15 cellular contexts compared by ENCODE assay signal in genomic region chr9:121876658-121877271, GRCh38.
DNase-seq lines count a peak whose midpoint lies in the region; ATAC-seq and TF ChIP-seq lines count a peak whose summit lies in the region.
"Had no signal": no experiment of that assay in that cellular context is flagged by ENCODE, and none has a peak within 500 bp of the region (broad histone marks: within the 10 kb centered on the region; RNA-seq: fewer than 3 reads in every experiment).

No MANE protein-coding gene starts in this region.

- H4K8ac ChIP-seq in IMR-90 (ENCODE audit: low read depth in 2 of 2, low read length in 2 of 2), result no peak overlapping the region

- H3K23ac ChIP-seq in IMR-90 (ENCODE audit: low read depth, low read length), result no peak overlapping the region

- H2AK5ac ChIP-seq in IMR-90 (ENCODE audit: low read depth, low read length), result peak overlapping the region; percentile 75

- peaks cover 7% of the 10 kb centered on the region; the same call in 1 of the 2 replicates for H3K27me3 ChIP-seq in IMR-90 (ENCODE audit: control insufficient read depth, insufficient read depth, low read length)

- peaks cover 3% of the 10 kb centered on the region; the same call in 1 of the 2 replicates for H4K20me1 ChIP-seq in IMR-90 (ENCODE audit: insufficient read depth, low read length)

- no peak overlapping the region for H3K27ac ChIP-seq in IMR-90 (ENCODE audit: insufficient read depth, low read length)
- H3K27ac ChIP-seq: SK-N-MC had no signal

- DNase-seq in A172 (ENCODE audit: low spot score) (peak; percentile 86), IMR-90 (peak; percentile 89), choroid plexus epithelial cell (ENCODE audit: low read depth) (peak; percentile 78), hepatic stellate cell (ENCODE audit: low spot score) (peak; percentile 66), NCI-H2196 (lab: John Stamatoyannopoulos, UW; ENCODE audit: unreplicated experiment) (no peak), NCI-H1694 treated with DMSO at 0.1 percent for 48 hours (lab: John Stamatoyannopoulos, UW) (no peak)
- no peak for DNase-seq in stimulated activated CD4-positive, alpha-beta T cell treated with anti-CD3 and anti-CD28 coated beads, Interleukin-2, amount 100 ng/mL, for 48 hours
- DNase-seq: activated T-cell treated with anti-CD3 and anti-CD28 coated beads for 4 hours; naive thymus-derived CD8-positive, alpha-beta T cell; NCI-H146; stimulated activated CD4-positive, alpha-beta T cell treated with anti-CD3 and anti-CD28 coated beads, Interleukin-12 subunit alpha, Interleukin-12 subunit beta, amount 100 ng/mL, for 4 hours had no signal

- no peak overlapping the region for H2AK9ac ChIP-seq in IMR-90 (replicated peaks; ENCODE audit: low read depth, low read length, poor library complexity)

- H2AFZ ChIP-seq in IMR-90 (replicated peaks; ENCODE audit: low read length, poor library complexity), result no peak overlapping the region

- 0 out of 2 replicates have a peak overlapping the region, but pooled peaks have one; percentile 20 for H4K91ac ChIP-seq in IMR-90 (ENCODE audit: insufficient read depth, low read depth, low read length)

- TF ChIP-seq CTCF in IMR-90 (conservative IDR thresholded peaks at IDR 0.05; ENCODE audit: low read depth, low read length) (no peak), choroid plexus epithelial cell (conservative IDR thresholded peaks at IDR 0.05; ENCODE audit: low read depth, low read length) (no peak)

- POLR2A ChIA-PET in IMR-90 (lab: Charles Lee; ENCODE audit: unreplicated experiment), result no interaction called here

- dilution Hi-C loops in IMR-90 (cut with HindIII; ENCODE audit: low sequenced_read_pairs, unreplicated experiment), result no loop called here

- H2BK20ac ChIP-seq in IMR-90 (ENCODE audit: low read depth, low read length), result no peak overlapping the region; the same call in 1 of the 2 replicates

- no peak overlapping the region for H4K5ac ChIP-seq in IMR-90 (ENCODE audit: low read depth, low read length)

- intact Hi-C loops in IMR-90 (cut with micrococcal nuclease), result no loop called here

- no peak for TF ChIP-seq POLR2A in IMR-90 (IDR thresholded peaks at IDR 0.05; ENCODE audit: low read depth, low read length)

- H3K9me3 ChIP-seq in IMR-90 (ENCODE audit: control insufficient read depth, insufficient read depth, low read length), result no peaks in the 10 kb centered on the region

- CTCF ChIA-PET in IMR-90 (lab: Yijun Ruan, JAX), result interaction anchor here (0.8 kb wide), 1 partner anchor 30 kb away, joined by 6 read pairs; no protein-coding TSS in a partner anchor

- ATAC-seq in IMR-90 (ENCODE audit: low read depth), result peak; percentile 99
- ATAC-seq in GM21526 (IDR thresholded peaks at IDR 0.05; ENCODE audit: low FRiP score, unreplicated experiment), result no peak
- ATAC-seq: HCT116; naive thymus-derived CD8-positive, alpha-beta T cell; WTC11 had no signal

- no peak overlapping the region for H2BK5ac ChIP-seq in IMR-90 (ENCODE audit: low read depth, low read length, poor library complexity, severe bottlenecking)

- no peak overlapping the region for H3K18ac ChIP-seq in IMR-90 (ENCODE audit: low read depth, low read length)

- peak overlapping the region; percentile 54; the same call in 1 of the 3 replicates for H2BK15ac ChIP-seq in IMR-90 (ENCODE audit: low read depth, low read length)

- 0 out of 2 replicates have a peak overlapping the region, but pooled peaks have one; percentile 38 for H3K14ac ChIP-seq in IMR-90 (replicated peaks; ENCODE audit: low read depth, low read length)

- H3K79me1 ChIP-seq in IMR-90 (ENCODE audit: low read depth in 1 of 2, low read length in 2 of 2), result no peaks in the 10 kb centered on the region

- BruUV-seq in IMR-90 (replicated peaks; lab: Mats Ljungman, UMichigan), result no TSS peak

- no peak overlapping the region for H3K56ac ChIP-seq in IMR-90 (ENCODE audit: extremely low read depth, insufficient read depth, low read length)

- peak overlapping the region; percentile 55 for H2BK120ac ChIP-seq in IMR-90 (ENCODE audit: low read depth, low read length)

- peak overlapping the region; percentile 38 for H3K4me2 ChIP-seq in IMR-90 (ENCODE audit: low read depth, low read length)

- peaks cover 11% of the 10 kb centered on the region for H3K9me1 ChIP-seq in IMR-90 (ENCODE audit: insufficient read depth, low read length)

- peaks cover 9% of the 10 kb centered on the region for H3K4me1 ChIP-seq in IMR-90 (ENCODE audit: control insufficient read depth, insufficient read depth, low read length)

- no peak overlapping the region for H3K9ac ChIP-seq in IMR-90 (ENCODE audit: low read depth, low read length)

- H3K4me3 ChIP-seq in IMR-90 (ENCODE audit: insufficient read depth, low read depth, low read length), result no peak overlapping the region
- no peak overlapping the region for H3K4me3 ChIP-seq in choroid plexus epithelial cell (ENCODE audit: low read depth, low read length)
- H3K4me3 ChIP-seq: SK-N-MC had no signal

- WGBS in IMR-90 (ENCODE audit: extremely low coverage in 2 of 2, insufficient read length in 1 of 2), 2 experiments, result 68% methylated on average over 9 of the region's 13 CpGs; no CpG with 5 or more reads in 1 of the 2 experiments

- H3K4ac ChIP-seq in IMR-90 (ENCODE audit: low read depth, low read length), result no peak overlapping the region; the same call in 1 of the 2 replicates

- TF ChIP-seq RAD21 in IMR-90 (IDR thresholded peaks at IDR 0.05; ENCODE audit: low read length), result peak; percentile 25

- no peaks in the 10 kb centered on the region for H3K36me3 ChIP-seq in IMR-90 (ENCODE audit: control insufficient read depth, insufficient read depth, low read length)

- in situ Hi-C loops in IMR-90 (cut with MboI; ENCODE audit: low sequenced_read_pairs), result no loop called here

TF ChIP-seq in IMR-90, 13 proteins besides CTCF, POLR2A, EP300 and RAD21:
- peak; percentile 26; the same call in 1 of the 2 replicates for TF ChIP-seq SMC3 (IDR thresholded peaks at IDR 0.05; ENCODE audit: low read depth, low read length)
- TF ChIP-seq BHLHE40 (IDR thresholded peaks at IDR 0.05; ENCODE audit: low read depth, low read length), result no peak; the same call in 1 of the 2 replicates
- TF ChIP-seq ELK1 (IDR thresholded peaks at IDR 0.05; ENCODE audit: borderline replicate concordance, low read depth, low read length), result no peak
- peak; percentile 65; the same call in 1 of the 2 replicates for TF ChIP-seq FOS (IDR thresholded peaks at IDR 0.05; ENCODE audit: low read depth, low read length)
- no peak for TF ChIP-seq CHD1 (IDR thresholded peaks at IDR 0.05; ENCODE audit: low read depth, low read length)
- TF ChIP-seq USF2 (IDR thresholded peaks at IDR 0.05; ENCODE audit: low read depth, low read length), result no peak
- no peak for TF ChIP-seq MXI1 (IDR thresholded peaks at IDR 0.05; ENCODE audit: borderline replicate concordance, low read depth, low read length)
- no peak for TF ChIP-seq MAFK (IDR thresholded peaks at IDR 0.05; ENCODE audit: low read depth, low read length)
- TF ChIP-seq MAZ (IDR thresholded peaks at IDR 0.05; ENCODE audit: borderline replicate concordance, low read depth, low read length), result peak; percentile 17; the same call in 1 of the 2 replicates
- TF ChIP-seq CEBPB (IDR thresholded peaks at IDR 0.05; ENCODE audit: low read depth, low read length), result 0 out of 2 replicates have a peak, but pooled peaks have one; percentile 0
- no peak for TF ChIP-seq NFE2L2 (IDR thresholded peaks at IDR 0.05; ENCODE audit: low read depth, low read length)
- peak; percentile 51 for TF ChIP-seq RCOR1 (IDR thresholded peaks at IDR 0.05; ENCODE audit: insufficient replicate concordance, low read length)
- TF ChIP-seq RFX5 (IDR thresholded peaks at IDR 0.05; ENCODE audit: low read depth, low read length), result no peak

Comparison
In these comparisons a context has a peak if more than half of its experiments do, and no peak if none do; other contexts are left out.
1. DNase-seq: peak in A172 (single experiment), IMR-90 (single experiment), choroid plexus epithelial cell (single experiment) and hepatic stellate cell (single experiment); none in stimulated activated CD4-positive, alpha-beta T cell treated with anti-CD3 and anti-CD28 coated beads, Interleukin-2, amount 100 ng/mL, for 48 hours (0 of 2), NCI-H2196 (single experiment) and NCI-H1694 treated with DMSO at 0.1 percent for 48 hours (single experiment).